15 cellular contexts compared by ENCODE assay signal in the genomic region with DNA sequence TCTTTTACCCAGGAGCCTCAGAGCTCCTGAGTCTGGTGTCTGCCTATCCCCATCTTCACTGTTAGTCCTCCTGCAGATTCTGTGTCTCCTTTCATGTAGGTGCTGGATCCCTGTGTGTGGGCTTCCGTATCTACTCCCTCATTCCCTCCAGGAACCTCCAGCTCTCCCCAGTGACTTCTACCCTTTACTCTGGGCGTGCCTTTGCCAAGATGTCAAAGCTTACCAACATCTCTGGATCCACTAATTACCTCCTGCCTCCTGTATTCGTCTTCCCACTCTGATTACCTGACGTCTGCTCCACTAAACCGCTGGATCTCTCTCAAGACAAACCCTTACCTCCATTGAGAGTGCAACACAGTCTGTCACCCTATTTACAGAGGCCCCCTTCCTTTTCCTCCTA.
"Had no signal": no experiment of that assay in that cellular context is flagged by ENCODE, and none has a peak within 500 bp of the region (broad histone marks: within the 10 kb centered on the region; RNA-seq: fewer than 3 reads in every experiment).

No MANE protein-coding gene starts in this region.

- H3K9me3 Mint-ChIP-seq: nephron had no signal

- H3K9me3 ChIP-seq: breast epithelium, esophagus squamous epithelium, left ventricle myocardium inferior, sigmoid colon, thoracic aorta, upper lobe of right lung had no signal

- DNase-seq: activated gamma-delta T cell; anterior cingulate cortex; dorsolateral prefrontal cortex; esophagus squamous epithelium; hypothalamus; kidney; left ventricle myocardium inferior; mesenchymal stem cell; sigmoid colon; stimulated activated CD4-positive, alpha-beta T cell treated with anti-CD3 and anti-CD28 coated beads, Interleukin-1b, Interleukin-23, amount 100 ng/mL, for 48 hours; SW 1271; upper lobe of right lung had no signal

- H3K4me3 ChIP-seq: breast epithelium, dorsolateral prefrontal cortex, esophagus squamous epithelium, left ventricle myocardium inferior, sigmoid colon, thoracic aorta, upper lobe of right lung had no signal

- H3K27ac ChIP-seq: breast epithelium, esophagus squamous epithelium, left ventricle myocardium inferior, sigmoid colon, thoracic aorta, upper lobe of right lung had no signal

- H3K36me3 ChIP-seq: breast epithelium had no signal

- H3K27me3 ChIP-seq: breast epithelium, dorsolateral prefrontal cortex, esophagus squamous epithelium, sigmoid colon, upper lobe of right lung had no signal

- ATAC-seq: upper lobe of right lung had no signal
